Comparison of ENCODE assay signal across 23 cellular contexts in genomic region chr14:36052681-36053080, GRCh38.
"Had no signal": no experiment of that assay in that cellular context is flagged by ENCODE, and none has a peak within 500 bp of the region (broad histone marks: within the 10 kb centered on the region; RNA-seq: fewer than 3 reads in every experiment).

No MANE protein-coding gene starts in this region.

- H3K36me3 ChIP-seq: gastrocnemius medialis, heart right ventricle, left lung, lower lobe of right lung had no signal

- H3K27ac ChIP-seq: coronary artery, dorsolateral prefrontal cortex, epithelial cell of prostate, gastrocnemius medialis, heart right ventricle, left lung, lower lobe of right lung had no signal

- H3K9me3 ChIP-seq: gastrocnemius medialis, heart right ventricle, left lung, lower lobe of right lung, mucosa of descending colon had no signal

- DNase-seq: dermis blood vessel endothelial cell; dorsolateral prefrontal cortex; effector CD4-positive, alpha-beta T cell; effector memory CD4-positive, alpha-beta T cell; erythroblast; foreskin melanocyte; gastrocnemius medialis; glutamatergic neuron; head of caudate nucleus; heart right ventricle; hippocampal formation; kidney; kidney glomerular epithelial cell; left cardiac atrium; left lung; left ventricle myocardium superior; lower lobe of right lung; mesenchymal stem cell; mucosa of descending colon; naive B cell had no signal

- H3K4me3 ChIP-seq: coronary artery, dorsolateral prefrontal cortex, gastrocnemius medialis, heart right ventricle, left lung, lower lobe of right lung, mucosa of descending colon had no signal

- H3K27me3 ChIP-seq: dorsolateral prefrontal cortex, gastrocnemius medialis, heart right ventricle, left lung had no signal

- H3K4me1 ChIP-seq: gastrocnemius medialis, left lung, lower lobe of right lung had no signal

- ATAC-seq: esophagus mucosa, gastrocnemius medialis, heart right ventricle, left cardiac atrium, left lung, left ventricle myocardium superior, lower lobe of right lung, mucosa of descending colon had no signal
